In genomic region chr15:90901159-90901798, GRCh38 we compare ENCODE assay signal across 1 cellular context.
TF ChIP-seq lines count a peak whose summit lies in the region.
"Not testable (repeated sequence)": the region's sequence is repeated elsewhere in the genome, so short reads cannot be mapped to it uniquely, and the experiment has no call there.

No MANE protein-coding gene starts in this region.

TF ChIP-seq in K562, 482 proteins besides CTCF, POLR2A, EP300 and RAD21 (continues in another document):
- TF ChIP-seq HDGF (IDR thresholded peaks at IDR 0.05) (peak; percentile 77; the same call in 1 of the 2 replicates), ZBTB40 (IDR thresholded peaks at IDR 0.05) (peak; percentile 42; the same call in 1 of the 2 replicates), CEBPB (tag; IDR thresholded peaks at IDR 0.05) (peak; percentile 83; the same call in 1 of the 2 replicates), CTBP1 (IDR thresholded peaks at IDR 0.05; ENCODE audit: borderline replicate concordance) (peak; percentile 76; the same call in 1 of the 2 replicates), MAZ (CRISPR knock-in tag; conservative IDR thresholded peaks at IDR 0.05 in 1 of 2, IDR thresholded peaks at IDR 0.05 in 1 of 2) (0 out of 4 replicates have a peak, but pooled peaks of 1 of the 2 experiments have one; percentile 8), PKNOX1 (IDR thresholded peaks at IDR 0.05) (peak; percentile 80), CREB1 (CRISPR knock-in tag; IDR thresholded peaks at IDR 0.05) (0 out of 2 replicates have a peak, but pooled peaks have one; percentile 28), MLLT1 (IDR thresholded peaks at IDR 0.05) (0 out of 4 replicates have a peak, but pooled peaks of 1 of the 2 experiments have one; percentile 55), ZNF224 (CRISPR knock-in tag; IDR thresholded peaks at IDR 0.05) (0 out of 2 replicates have a peak, but pooled peaks have one; percentile 7), C11orf30 (IDR thresholded peaks at IDR 0.05; ENCODE audit: low read depth) (peak; percentile 73), PRDM10 (IDR thresholded peaks at IDR 0.05; ENCODE audit: partially characterized antibody) (peak; percentile 58), MTA3 (IDR thresholded peaks at IDR 0.05; ENCODE audit: borderline replicate concordance) (peak; percentile 53), ZNF740 (tag; IDR thresholded peaks at IDR 0.05) (0 out of 4 replicates have a peak, but pooled peaks of 1 of the 2 experiments have one; percentile 22), LCOR (CRISPR knock-in tag; IDR thresholded peaks at IDR 0.05) (peak; percentile 66), ZNF316 (IDR thresholded peaks at IDR 0.05) (peak; percentile 81; the same call in 1 of the 2 replicates), ATF3 (IDR thresholded peaks at IDR 0.05) (peak; percentile 77; the same call in 1 of the 2 replicates), MAX (CRISPR knock-in tag; IDR thresholded peaks at IDR 0.05) (peak; percentile 6; the same call in 1 of the 2 replicates), ZNF592 (IDR thresholded peaks at IDR 0.05) (peak; percentile 82), E2F8 (IDR thresholded peaks at IDR 0.05; ENCODE audit: low read depth, partially characterized antibody) (peak; percentile 63)
- not testable (repeated sequence) for TF ChIP-seq ZBTB40 (CRISPR knock-in tag; IDR thresholded peaks at IDR 0.05); CREB1 (IDR thresholded peaks at IDR 0.05); ZNF740 (CRISPR knock-in tag; IDR thresholded peaks at IDR 0.05); ATF3 (CRISPR knock-in tag; conservative IDR thresholded peaks at IDR 0.05)
